20 cellular contexts compared by ENCODE assay signal in genomic region chr18:68693091-68693815, GRCh38. TPM values are rescaled to one million over a fixed set of nuclear protein-coding genes. Genes with fewer than 3 reads are reported as not detected.
DNase-seq lines count a peak whose midpoint lies in the region; ATAC-seq, FAIRE-seq and TF ChIP-seq lines count a peak whose summit lies in the region.
"Had no signal": no experiment of that assay in that cellular context is flagged by ENCODE, and none has a peak within 500 bp of the region (broad histone marks: within the 10 kb centered on the region; RNA-seq: fewer than 3 reads in every experiment).

No MANE protein-coding gene starts in this region.

- H2BK15ac ChIP-seq in mesenchymal stem cell (ENCODE audit: low read depth, poor library complexity, severe bottlenecking) = no peak overlapping the region

- H3K14ac ChIP-seq in mesenchymal stem cell (ENCODE audit: low read length in 2 of 2) = no peak overlapping the region

- H3K27me3 ChIP-seq in right cardiac atrium (ENCODE audit: control insufficient read depth, insufficient read depth) (no peaks in the 10 kb centered on the region), mesenchymal stem cell (ENCODE audit: control insufficient read depth in 1 of 2, insufficient read depth in 1 of 2, low read length in 2 of 2) (no peaks in the 10 kb centered on the region), upper lobe of right lung (no peaks in the 10 kb centered on the region), small intestine (ENCODE audit: control insufficient read depth in 2 of 2, insufficient read depth in 2 of 2, low read length in 2 of 2) (no peaks in the 10 kb centered on the region), Caco-2 (replicated peaks; ENCODE audit: control insufficient read depth, insufficient read depth, low read length) (no peaks in the 10 kb centered on the region)
- H3K27me3 ChIP-seq: Peyer's patch, SJCRH30 had no signal

- H3K23ac ChIP-seq in mesenchymal stem cell (ENCODE audit: low read length in 2 of 2) = no peak overlapping the region

- no TSS peak for BruUV-seq in Caco-2 (replicated peaks; lab: Mats Ljungman, UMichigan)

- H3K36me3 ChIP-seq in mesenchymal stem cell (ENCODE audit: control insufficient read depth in 1 of 2, insufficient read depth in 2 of 2, low read depth in 1 of 2, low read length in 2 of 2) (peaks cover 25 to 80% of the 10 kb centered on the region in 2 experiments), upper lobe of right lung (peaks cover 84% of the 10 kb centered on the region), small intestine (ENCODE audit: control insufficient read depth in 2 of 2, insufficient read depth in 2 of 2, low read length in 2 of 2) (peaks cover 8 to 11% of the 10 kb centered on the region in 2 donors), Caco-2 (ENCODE audit: control insufficient read depth, insufficient read depth, low read length) (no peaks in the 10 kb centered on the region)

- intact Hi-C loops in right cardiac atrium (cut with DNase I) (no loop called here), Right ventricle myocardium inferior (cut with DNase I) (no loop called here), upper lobe of right lung (cut with DNase I) (no loop called here), Caco-2 (cut with micrococcal nuclease; ENCODE audit: unreplicated experiment) (no loop called here)

- peak overlapping the region; percentile 38 for H4K8ac ChIP-seq in mesenchymal stem cell (ENCODE audit: low read length)

- H3K27ac Mint-ChIP-seq in chondrocyte (ENCODE audit: unreplicated experiment) = no peak overlapping the region
- no peak overlapping the region for H3K27ac Mint-ChIP-seq in Caco-2 (ENCODE audit: unreplicated experiment)
- H3K27ac Mint-ChIP-seq: B cell, HFFc6 had no signal

- ATAC-seq in right cardiac atrium = peak; percentile 16 to 33
- ATAC-seq in Right ventricle myocardium inferior = no peak
- ATAC-seq in upper lobe of right lung = peak; percentile 38

- H3K4me1 Mint-ChIP-seq in chondrocyte (ENCODE audit: low read depth) (no peaks in the 10 kb centered on the region), Caco-2 (ENCODE audit: low read depth, unreplicated experiment) (peaks cover 6% of the 10 kb centered on the region)
- H3K4me1 Mint-ChIP-seq: B cell, CD14-positive monocyte, H9 had no signal

- H3K9me3 ChIP-seq in right cardiac atrium (ENCODE audit: control insufficient read depth, low read length) (no peaks in the 10 kb centered on the region), mesenchymal stem cell (ENCODE audit: control insufficient read depth, low read length) (no peaks in the 10 kb centered on the region), upper lobe of right lung (no peaks in the 10 kb centered on the region), small intestine (ENCODE audit: control insufficient read depth, low read depth) (no peaks in the 10 kb centered on the region), Caco-2 (no peaks in the 10 kb centered on the region)
- H3K9me3 ChIP-seq: Peyer's patch, SJCRH30 had no signal

- H3K4me1 ChIP-seq in right cardiac atrium (ENCODE audit: control insufficient read depth, insufficient read depth, low read length) = no peaks in the 10 kb centered on the region
- peaks cover 1% of the 10 kb centered on the region for H3K4me1 ChIP-seq in mesenchymal stem cell (ENCODE audit: control insufficient read depth, insufficient read depth, low read depth, low read length)
- no peaks in the 10 kb centered on the region for H3K4me1 ChIP-seq in upper lobe of right lung
- no peaks in the 10 kb centered on the region for H3K4me1 ChIP-seq in small intestine (ENCODE audit: control insufficient read depth in 2 of 2, insufficient read depth in 1 of 2, low read depth in 1 of 2, low read length in 1 of 2)
- no peaks in the 10 kb centered on the region for H3K4me1 ChIP-seq in Caco-2
- H3K4me1 ChIP-seq: Peyer's patch, SJCRH30 had no signal

- WGBS in right cardiac atrium = 97% methylated on average over 26 of the region's 26 CpGs
- 98% methylated on average over 26 of the region's 26 CpGs for WGBS in mesenchymal stem cell
- 97 to 98% (median 97%) methylated on average over 26 of the region's 26 CpGs for WGBS in small intestine, 3 donors

- no peak overlapping the region for H3K4me3 ChIP-seq in right cardiac atrium (ENCODE audit: low read length)
- H3K4me3 ChIP-seq in mesenchymal stem cell (ENCODE audit: insufficient read depth in 1 of 2, low read depth in 1 of 2, low read length in 2 of 2) = no peak overlapping the region
- H3K4me3 ChIP-seq in upper lobe of right lung = no peak overlapping the region
- no peak overlapping the region for H3K4me3 ChIP-seq in small intestine (ENCODE audit: low read depth in 1 of 2, low read length in 2 of 2)
- H3K4me3 ChIP-seq in Caco-2 (ENCODE audit: low read depth, low read length) = no peak overlapping the region
- H3K4me3 ChIP-seq: Peyer's patch, SJCRH30 had no signal

- H4K91ac ChIP-seq in mesenchymal stem cell (ENCODE audit: low read length) = no peak overlapping the region

- H3K27me3 Mint-ChIP-seq in chondrocyte (ENCODE audit: low read depth) (no peaks in the 10 kb centered on the region), Caco-2 (ENCODE audit: insufficient read depth, unreplicated experiment) (no peaks in the 10 kb centered on the region)
- H3K27me3 Mint-ChIP-seq: B cell had no signal

- POLR2A ChIA-PET in Caco-2 (lab: Charles Lee) = no interaction called here

- no peak overlapping the region for H3K4me2 ChIP-seq in mesenchymal stem cell (ENCODE audit: low read length, poor library complexity, severe bottlenecking)

- TF ChIP-seq CTCF in chondrocyte (IDR thresholded peaks at IDR 0.05) = no peak
- TF ChIP-seq CTCF in upper lobe of right lung (IDR thresholded peaks at IDR 0.05) = no peak
- no peak for TF ChIP-seq CTCF in Caco-2 (IDR thresholded peaks at IDR 0.05; ENCODE audit: insufficient read depth in 1 of 2, low read depth in 1 of 2, low read length in 1 of 2, severe bottlenecking in 1 of 2, unreplicated experiment in 1 of 2)

- CTCF ChIA-PET in Caco-2 (lab: Charles Lee) = no interaction called here

- H3K4me3 Mint-ChIP-seq in chondrocyte (ENCODE audit: unreplicated experiment) (no peak overlapping the region), Caco-2 (ENCODE audit: unreplicated experiment) (no peak overlapping the region)
- H3K4me3 Mint-ChIP-seq: B cell, CD14-positive monocyte, H9, HFFc6 had no signal

- peaks cover 20% of the 10 kb centered on the region for H3K79me1 ChIP-seq in mesenchymal stem cell (replicated peaks; ENCODE audit: low read length, poor library complexity, severe bottlenecking)

- H2BK5ac ChIP-seq in mesenchymal stem cell (ENCODE audit: low read depth, low read length, poor library complexity, severe bottlenecking) = no peak overlapping the region

- no peak overlapping the region for H3K9ac ChIP-seq in mesenchymal stem cell (ENCODE audit: low read length)

- FAIRE-seq in small intestine (lab: Jason Lieb, UNC) = no peak
- FAIRE-seq: A204.1 had no signal

- H3K4ac ChIP-seq in mesenchymal stem cell (ENCODE audit: low read depth in 1 of 2, low read length in 2 of 2) = no peak overlapping the region

- H3K9me3 Mint-ChIP-seq in chondrocyte (ENCODE audit: low read depth) (no peaks in the 10 kb centered on the region), Caco-2 (ENCODE audit: unreplicated experiment) (peaks cover 10% of the 10 kb centered on the region)
- H3K9me3 Mint-ChIP-seq: H9, HFFc6 had no signal

- no peak overlapping the region for H2AFZ ChIP-seq in mesenchymal stem cell (ENCODE audit: low read depth, low read length)

- H3K36me3 Mint-ChIP-seq in chondrocyte (ENCODE audit: low read depth) (peaks cover 26% of the 10 kb centered on the region), Caco-2 (ENCODE audit: insufficient read depth, unreplicated experiment) (peaks cover 18% of the 10 kb centered on the region)

- H2BK120ac ChIP-seq in mesenchymal stem cell (ENCODE audit: low read depth, low read length) = no peak overlapping the region

- H3K27ac ChIP-seq in right cardiac atrium (ENCODE audit: low read length) = no peak overlapping the region
- no peak overlapping the region for H3K27ac ChIP-seq in mesenchymal stem cell (ENCODE audit: low read length, poor library complexity, severe bottlenecking)
- no peak overlapping the region for H3K27ac ChIP-seq in upper lobe of right lung
- no peak overlapping the region for H3K27ac ChIP-seq in small intestine (ENCODE audit: low read depth in 1 of 2, low read length in 1 of 2)
- H3K27ac ChIP-seq: Peyer's patch, SJCRH30 had no signal

- H2BK12ac ChIP-seq in mesenchymal stem cell (ENCODE audit: low read length in 2 of 2) = no peak overlapping the region

- no peak overlapping the region for H3K18ac ChIP-seq in mesenchymal stem cell (ENCODE audit: low read depth in 1 of 2, low read length in 2 of 2)

- DNase-seq in right cardiac atrium (peak in 2 of 3 donors; percentile 28 to 50), Right ventricle myocardium inferior (ENCODE audit: missing footprints) (no peak), chondrocyte (ENCODE audit: low spot score) (peak; percentile 89), mesenchymal stem cell (no peak), upper lobe of right lung (no peak), small intestine (no peak), Caco-2 (no peak), NCI-H774 (lab: John Stamatoyannopoulos, UW) (no peak)
- DNase-seq: H9, HFFc6, Kasumi-1, NCI-H1694, NCI-H2081, NCI-H2171, NCI-H345, Peyer's patch, SJCRH30 had no signal

- H2AK5ac ChIP-seq in mesenchymal stem cell (ENCODE audit: low read length, severe bottlenecking) = no peak overlapping the region

RNA-seq across cellular contexts. Expression of gene TMX3, which starts 21.7 kb away (rescaled TPM):
- 10 to 100 TPM; 27.1 to 40.1 (median 29.3) TPM for total RNA-seq in right cardiac atrium
- 16.5 TPM for polyA plus RNA-seq in right cardiac atrium
- 24.7 TPM for total RNA-seq in Right ventricle myocardium inferior
- total RNA-seq in chondrocyte = 49.6 to 71.2 TPM (median 51.2 TPM) in 3 replicates
- polyA plus RNA-seq in mesenchymal stem cell (2013, experiment 1 of 2) = 52.3 TPM
- polyA plus RNA-seq in mesenchymal stem cell (2013, experiment 2 of 2) = 54.8 TPM
- 56.4 TPM for total RNA-seq in upper lobe of right lung
- polyA plus RNA-seq in small intestine = 10 to 100 TPM; 14.5 to 45.4 (median 22.2) TPM
- total RNA-seq in Caco-2 (2022) = 14.8 and 17.9 TPM in 2 replicates

Comparison
In these comparisons a context has a peak if more than half of its experiments do, and no peak if none do; other contexts are left out.
1. DNase-seq: peak in right cardiac atrium (2 of 3) and chondrocyte (single experiment); none in Right ventricle myocardium inferior (single experiment), mesenchymal stem cell (single experiment), upper lobe of right lung (single experiment), small intestine (single experiment), Caco-2 (0 of 2) and NCI-H774 (single experiment).